26 cellular contexts compared by ENCODE assay signal in the genomic region with DNA sequence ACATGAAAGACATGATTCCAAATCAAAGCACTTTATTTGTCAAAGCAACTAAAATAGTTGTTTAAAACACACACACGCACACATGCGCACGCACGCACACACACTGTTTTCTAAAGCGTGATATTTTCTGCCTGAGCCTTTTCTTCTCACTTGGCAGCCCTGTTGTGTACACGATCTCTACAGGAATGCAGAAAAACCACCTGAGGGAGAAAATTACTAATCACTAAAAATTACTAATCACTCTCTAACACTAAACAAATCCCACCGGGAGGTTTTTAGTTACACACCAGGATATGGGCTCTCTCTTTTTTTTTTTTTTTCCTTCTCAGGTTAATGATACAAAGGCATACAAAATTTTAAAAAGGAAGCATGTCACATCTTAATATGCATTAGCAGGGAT.
"Had no signal": no experiment of that assay in that cellular context is flagged by ENCODE, and none has a peak within 500 bp of the region (broad histone marks: within the 10 kb centered on the region; RNA-seq: fewer than 3 reads in every experiment).

No MANE protein-coding gene starts in this region.

- H3K36me3 Mint-ChIP-seq: immature natural killer cell; memory B cell; natural killer cell; stimulated activated naive B cell treated with anti-CD40 and anti-IgM and Interleukin-4, amounts not matched to agents 10 μg/mL and 1 μg/mL and 100 μg/mL, for 72 hours had no signal

- H3K27ac Mint-ChIP-seq: immature natural killer cell; memory B cell; natural killer cell; stimulated activated naive B cell treated with anti-CD40 and anti-IgM and Interleukin-4, amounts not matched to agents 10 μg/mL and 1 μg/mL and 100 μg/mL, for 72 hours; stimulated activated naive CD8-positive, alpha-beta T cell treated with anti-CD3 and anti-CD28 coated beads, Interleukin-15, Interleukin-2, amounts not matched to agents 100 ng/mL and 50 ng/mL, for 24 hours had no signal

- H3K4me1 ChIP-seq: esophagus muscularis mucosa, tibial nerve, upper lobe of left lung, uterus had no signal

- H3K36me3 ChIP-seq: esophagus muscularis mucosa, ovary, right lobe of liver, thoracic aorta, tibial nerve, upper lobe of left lung, uterus had no signal

- H3K4me3 Mint-ChIP-seq: immature natural killer cell; memory B cell; natural killer cell; stimulated activated naive B cell treated with anti-CD40 and anti-IgM and Interleukin-4, amounts not matched to agents 10 μg/mL and 1 μg/mL and 100 μg/mL, for 72 hours; stimulated activated naive CD8-positive, alpha-beta T cell treated with anti-CD3 and anti-CD28 coated beads, Interleukin-15, Interleukin-2, amounts not matched to agents 100 ng/mL and 50 ng/mL, for 24 hours had no signal

- H3K4me1 Mint-ChIP-seq: immature natural killer cell; memory B cell; natural killer cell; stimulated activated naive B cell treated with anti-CD40 and anti-IgM and Interleukin-4, amounts not matched to agents 10 μg/mL and 1 μg/mL and 100 μg/mL, for 72 hours had no signal

- H3K27me3 ChIP-seq: ovary, right lobe of liver, tibial nerve, upper lobe of left lung, uterus had no signal

- H3K9me3 ChIP-seq: esophagus muscularis mucosa, ovary, right lobe of liver, thoracic aorta, tibial nerve, upper lobe of left lung, uterus had no signal

- ATAC-seq: left lobe of liver; natural killer cell; right lobe of liver; stimulated activated naive B cell treated with anti-CD40 and anti-IgM and Interleukin-4, amounts not matched to agents 10 μg/mL and 1 μg/mL and 100 μg/mL, for 72 hours had no signal

- H3K9me3 Mint-ChIP-seq: memory B cell; natural killer cell; stimulated activated naive B cell treated with anti-CD40 and anti-IgM and Interleukin-4, amounts not matched to agents 10 μg/mL and 1 μg/mL and 100 μg/mL, for 72 hours; stimulated activated naive CD8-positive, alpha-beta T cell treated with anti-CD3 and anti-CD28 coated beads, Interleukin-15, Interleukin-2, amounts not matched to agents 100 ng/mL and 50 ng/mL, for 24 hours had no signal

- DNase-seq: dermis blood vessel endothelial cell; effector memory CD4-positive, alpha-beta T cell; foreskin melanocyte; glutamatergic neuron; hypothalamus; immature natural killer cell; kidney; natural killer cell; occipital lobe; ovary; posterior cingulate gyrus; right lobe of liver; small intestine; stimulated activated CD4-positive, alpha-beta T cell treated with anti-CD3 and anti-CD28 coated beads, Interleukin-15, amount 100 ng/mL, for 24 hours; stimulated activated CD4-positive, alpha-beta T cell treated with anti-CD3 and anti-CD28 coated beads, Interleukin-2, amount 100 ng/mL, for 48 hours; stimulated activated naive B cell treated with anti-CD40 and anti-IgM and Interleukin-4, amounts not matched to agents 10 μg/mL and 1 μg/mL and 100 μg/mL, for 72 hours; upper lobe of left lung; uterus had no signal

- H3K27ac ChIP-seq: coronary artery, esophagus muscularis mucosa, ovary, right lobe of liver, thoracic aorta, tibial nerve, upper lobe of left lung, uterus had no signal

- H3K4me3 ChIP-seq: coronary artery, esophagus muscularis mucosa, lung, ovary, right lobe of liver, thoracic aorta, tibial nerve, upper lobe of left lung, uterus had no signal
